Comparison of ENCODE assay signal across 25 cellular contexts in the genomic region with DNA sequence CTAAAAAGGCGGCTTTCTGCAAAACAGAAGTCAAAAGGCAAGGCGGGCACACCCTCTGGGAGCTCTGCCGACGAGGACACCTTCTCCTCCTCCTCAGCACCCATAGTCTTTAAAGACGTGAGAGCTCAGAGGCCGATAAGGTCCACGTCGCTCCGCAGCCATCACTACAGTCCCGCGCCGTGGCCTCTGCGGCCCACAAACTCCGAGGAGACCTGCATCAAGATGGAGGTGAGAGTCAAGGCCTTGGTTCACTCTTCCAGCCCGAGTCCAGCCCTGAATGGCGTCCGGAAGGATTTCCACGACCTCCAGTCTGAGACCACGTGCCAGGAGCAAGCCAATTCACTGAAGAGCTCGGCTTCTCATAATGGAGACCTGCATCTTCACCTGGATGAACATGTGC.
"Had no signal": no experiment of that assay in that cellular context is flagged by ENCODE, and none has a peak within 500 bp of the region (broad histone marks: within the 10 kb centered on the region; RNA-seq: fewer than 3 reads in every experiment).

No MANE protein-coding gene starts in this region.

- H3K4me2 ChIP-seq: hepatocyte had no signal

- H3K4me1 Mint-ChIP-seq: stimulated activated effector memory CD8-positive, alpha-beta T cell treated with anti-CD3 and anti-CD28 coated beads, Interleukin-12 subunit alpha, Interleukin-12 subunit beta, amount 100 ng/mL, for 72 hours had no signal

- H3K36me3 ChIP-seq: prostate gland, uterus had no signal

- H3K27ac ChIP-seq: hepatocyte, left ventricle myocardium inferior, pancreas, prostate gland, sigmoid colon, spleen, tibial nerve, uterus had no signal

- DNase-seq: left ventricle myocardium inferior; midbrain; naive thymus-derived CD8-positive, alpha-beta T cell; nucleus accumbens; pancreas; posterior cingulate gyrus; retina; right cardiac atrium; sigmoid colon; small intestine; spleen; stimulated activated CD4-positive, alpha-beta T cell treated with anti-CD3 and anti-CD28 coated beads, Interleukin-4, amount 100 ng/mL, for 24 hours; stimulated activated naive CD4-positive, alpha-beta T cell treated with Interleukin-2 at 50 U/mL for 16 hours; stimulated activated naive CD8-positive, alpha-beta T cell treated with anti-CD3 and anti-CD28 coated beads, Interleukin-15, amount 100 ng/mL, for 72 hours; substantia nigra; uterus had no signal

- H3K36me3 Mint-ChIP-seq: stimulated activated effector memory CD8-positive, alpha-beta T cell treated with anti-CD3 and anti-CD28 coated beads, Interleukin-12 subunit alpha, Interleukin-12 subunit beta, amount 100 ng/mL, for 72 hours had no signal

- H3K4me3 ChIP-seq: hepatocyte, left ventricle myocardium inferior, lung, pancreas, prostate gland, sigmoid colon, spleen, tibial nerve, uterus had no signal

- H3K27me3 ChIP-seq: hepatocyte, pancreas, sigmoid colon, spleen, tibial nerve, uterus had no signal

- H2AFZ ChIP-seq: hepatocyte had no signal

- H3K27ac Mint-ChIP-seq: naive thymus-derived CD8-positive, alpha-beta T cell; nephron; stimulated activated effector memory CD8-positive, alpha-beta T cell treated with anti-CD3 and anti-CD28 coated beads, Interleukin-12 subunit alpha, Interleukin-12 subunit beta, amount 100 ng/mL, for 72 hours; stimulated activated naive CD8-positive, alpha-beta T cell treated with anti-CD3 and anti-CD28 coated beads, Interleukin-15, amount 100 ng/mL, for 72 hours; type B pancreatic cell had no signal

- H3K9me3 ChIP-seq: left ventricle myocardium inferior, prostate gland, sigmoid colon, spleen, tibial nerve, uterus had no signal

- H3K4me3 Mint-ChIP-seq: naive thymus-derived CD8-positive, alpha-beta T cell; nephron; neural crest cell; stimulated activated effector memory CD8-positive, alpha-beta T cell treated with anti-CD3 and anti-CD28 coated beads, Interleukin-12 subunit alpha, Interleukin-12 subunit beta, amount 100 ng/mL, for 72 hours; stimulated activated naive CD8-positive, alpha-beta T cell treated with anti-CD3 and anti-CD28 coated beads, Interleukin-15, amount 100 ng/mL, for 72 hours; type B pancreatic cell had no signal

- H3K4me1 ChIP-seq: prostate gland, uterus had no signal

- FAIRE-seq: keratinocyte, pancreas, small intestine had no signal

- H3K27me3 Mint-ChIP-seq: stimulated activated naive CD8-positive, alpha-beta T cell treated with anti-CD3 and anti-CD28 coated beads, Interleukin-15, amount 100 ng/mL, for 72 hours; type B pancreatic cell had no signal

- ATAC-seq: naive thymus-derived CD8-positive, alpha-beta T cell; pancreas; right cardiac atrium; stimulated activated effector memory CD8-positive, alpha-beta T cell treated with anti-CD3 and anti-CD28 coated beads, Interleukin-12 subunit alpha, Interleukin-12 subunit beta, amount 100 ng/mL, for 72 hours; stimulated activated naive CD8-positive, alpha-beta T cell treated with anti-CD3 and anti-CD28 coated beads, Interleukin-15, amount 100 ng/mL, for 72 hours had no signal

- H3K9me3 Mint-ChIP-seq: naive thymus-derived CD8-positive, alpha-beta T cell; neural crest cell; stimulated activated effector memory CD8-positive, alpha-beta T cell treated with anti-CD3 and anti-CD28 coated beads, Interleukin-12 subunit alpha, Interleukin-12 subunit beta, amount 100 ng/mL, for 72 hours; stimulated activated naive CD8-positive, alpha-beta T cell treated with anti-CD3 and anti-CD28 coated beads, Interleukin-15, amount 100 ng/mL, for 72 hours had no signal
